10 cellular contexts compared by ENCODE assay signal in genomic region chr15:88179562-88179961, GRCh38.
DNase-seq lines count a peak whose midpoint lies in the region; ATAC-seq lines count a peak whose summit lies in the region.
"Had no signal": no experiment of that assay in that cellular context is flagged by ENCODE, and none has a peak within 500 bp of the region (broad histone marks: within the 10 kb centered on the region; RNA-seq: fewer than 3 reads in every experiment).

No MANE protein-coding gene starts in this region.

- peaks cover 0 to 2% (median 0%) of the 10 kb centered on the region in 3 donors for H3K27me3 Mint-ChIP-seq in immature natural killer cell (ENCODE audit: low read depth in 3 of 3)

- H3K4me1 Mint-ChIP-seq in immature natural killer cell = no peaks in the 10 kb centered on the region
- H3K4me1 Mint-ChIP-seq: CD14-positive monocyte had no signal

- no peak overlapping the region for H3K27ac Mint-ChIP-seq in immature natural killer cell
- H3K27ac Mint-ChIP-seq: CD14-positive monocyte had no signal

- H3K4me3 Mint-ChIP-seq in immature natural killer cell = no peak overlapping the region
- H3K4me3 Mint-ChIP-seq: CD14-positive monocyte had no signal

- ATAC-seq in GM18499 (IDR thresholded peaks at IDR 0.05; ENCODE audit: insufficient read depth, unreplicated experiment) (peak; percentile 80), GM19397 (IDR thresholded peaks at IDR 0.05; ENCODE audit: unreplicated experiment) (peak; percentile 82), HG02852 (IDR thresholded peaks at IDR 0.05; ENCODE audit: unreplicated experiment) (peak; percentile 85), HG03571 (IDR thresholded peaks at IDR 0.05; ENCODE audit: unreplicated experiment) (peak; percentile 84)

- no peaks in the 10 kb centered on the region for H3K36me3 Mint-ChIP-seq in immature natural killer cell
- H3K36me3 Mint-ChIP-seq: CD14-positive monocyte had no signal

- no peaks in the 10 kb centered on the region for H3K9me3 Mint-ChIP-seq in immature natural killer cell

- no peak for DNase-seq in stimulated activated CD4-positive, alpha-beta T cell treated with anti-CD3 and anti-CD28 coated beads, Interleukin-4, amount 100 ng/mL, for 4 hours
- DNase-seq in NCI-H526 treated with DMSO at 0.1 percent for 48 hours (lab: John Stamatoyannopoulos, UW) = no peak
- no peak for DNase-seq in HT-29 (ENCODE audit: low spot score)
- DNase-seq in immature natural killer cell = no peak
- DNase-seq: anterior cingulate cortex had no signal
